1 cellular context compared by ENCODE assay signal in the genomic region with DNA sequence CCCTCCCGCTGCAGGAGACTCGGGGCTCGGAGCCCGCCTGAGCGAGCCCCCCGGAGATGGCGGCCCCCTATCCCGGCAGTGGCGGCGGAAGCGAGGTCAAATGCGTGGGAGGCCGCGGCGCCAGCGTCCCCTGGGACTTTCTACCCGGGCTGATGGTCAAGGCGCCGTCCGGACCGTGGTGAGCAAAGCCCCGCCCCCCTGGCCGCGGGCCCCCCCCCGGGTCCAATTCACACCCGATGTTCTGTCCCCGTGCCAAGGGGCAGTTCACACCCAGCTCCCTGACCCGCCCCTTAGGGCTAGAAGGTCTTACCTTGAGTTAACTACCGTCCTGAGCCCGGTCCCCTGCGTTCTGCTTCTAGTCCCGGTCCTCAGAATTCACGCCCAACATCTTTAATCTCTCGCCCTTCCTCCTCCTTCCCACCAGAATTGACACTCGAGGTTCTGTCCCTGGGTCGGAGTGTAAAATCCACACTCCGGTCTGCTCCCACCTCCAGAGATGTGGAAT.
TF ChIP-seq lines count a peak whose summit lies in the region.

No MANE protein-coding gene starts in this region.

TF ChIP-seq in H1, 55 proteins besides CTCF, POLR2A, EP300 and RAD21:
- TF ChIP-seq RFX5 (IDR thresholded peaks at IDR 0.05; ENCODE audit: borderline replicate concordance, low read depth, low read length): no peak
- no peak for TF ChIP-seq RBBP5 (IDR thresholded peaks at IDR 0.05; ENCODE audit: borderline replicate concordance, low read depth, low read length)
- TF ChIP-seq SUZ12 (IDR thresholded peaks at IDR 0.05; ENCODE audit: low read length): peak; percentile 48; the same call in 1 of the 2 replicates
- TF ChIP-seq BACH1 (IDR thresholded peaks at IDR 0.05; ENCODE audit: low read length): peak; percentile 40; the same call in 1 of the 2 replicates
- TF ChIP-seq GABPA (IDR thresholded peaks at IDR 0.05; ENCODE audit: borderline replicate concordance, insufficient read depth, low read length): no peak
- TF ChIP-seq CTBP2 (IDR thresholded peaks at IDR 0.05; ENCODE audit: borderline replicate concordance, insufficient read depth, insufficient read length, low read length): no peak
- TF ChIP-seq CEBPB (IDR thresholded peaks at IDR 0.05; ENCODE audit: low read depth, low read length): no peak
- peak; percentile 64 for TF ChIP-seq EZH2 (IDR thresholded peaks at IDR 0.05; ENCODE audit: low read depth, low read length, severe bottlenecking)
- no peak for TF ChIP-seq TEAD4 (IDR thresholded peaks at IDR 0.05; ENCODE audit: low read depth, low read length)
- no peak for TF ChIP-seq YY1 (IDR thresholded peaks at IDR 0.05; ENCODE audit: low read depth, low read length)
- no peak for TF ChIP-seq SIRT6 (IDR thresholded peaks at IDR 0.05; ENCODE audit: low read length)
- TF ChIP-seq KDM5A (IDR thresholded peaks at IDR 0.05; ENCODE audit: low read length): no peak
- TF ChIP-seq BCL11A (IDR thresholded peaks at IDR 0.05; ENCODE audit: low read depth in 2 of 2, low read length in 2 of 2): no peak
- TF ChIP-seq, protein P1, sequence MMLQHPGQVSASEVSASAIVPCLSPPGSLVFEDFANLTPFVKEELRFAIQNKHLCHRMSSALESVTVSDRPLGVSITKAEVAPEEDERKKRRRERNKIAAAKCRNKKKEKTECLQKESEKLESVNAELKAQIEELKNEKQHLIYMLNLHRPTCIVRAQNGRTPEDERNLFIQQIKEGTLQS (IDR thresholded peaks at IDR 0.05; ENCODE audit: insufficient read depth, low read depth, low read length): no peak
